Comparison of ENCODE assay signal across 25 cellular contexts in the genomic region with DNA sequence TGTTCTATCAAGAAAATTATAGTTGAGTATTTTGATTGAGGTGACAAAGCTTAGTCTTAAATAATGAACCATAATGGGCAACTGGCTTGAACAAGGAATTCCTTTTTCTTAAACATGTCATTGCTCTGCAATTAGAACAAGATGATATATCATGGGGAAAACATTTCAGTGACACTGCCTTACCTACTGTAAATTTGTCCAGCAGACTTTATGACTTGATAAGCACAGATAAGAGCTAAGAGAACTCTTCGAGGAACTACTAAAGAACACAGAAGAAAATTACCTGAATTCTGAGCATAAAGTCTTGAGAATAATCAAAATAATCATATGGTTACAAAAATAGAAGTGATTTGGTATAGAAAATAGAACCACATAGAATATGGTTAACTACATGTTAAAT.
"Had no signal": no experiment of that assay in that cellular context is flagged by ENCODE, and none has a peak within 500 bp of the region (broad histone marks: within the 10 kb centered on the region; RNA-seq: fewer than 3 reads in every experiment).

No MANE protein-coding gene starts in this region.

- H3K4me1 ChIP-seq: left lung, right atrium auricular region, right lobe of liver, uterus had no signal

- H3K27ac Mint-ChIP-seq: memory B cell; naive B cell; natural killer cell; nephron progenitor cell; progenitor cell of endocrine pancreas; stimulated activated memory B cell treated with anti-CD40 and anti-IgM and Interleukin-4, amounts not matched to agents 10 μg/mL and 1 μg/mL and 100 μg/mL, for 72 hours; stimulated activated naive CD8-positive, alpha-beta T cell treated with anti-CD3 and anti-CD28 coated beads, Interleukin-15, amount 100 ng/mL, for 72 hours; type B pancreatic cell had no signal

- H3K4me3 Mint-ChIP-seq: memory B cell; naive B cell; natural killer cell; nephron progenitor cell; stimulated activated memory B cell treated with anti-CD40 and anti-IgM and Interleukin-4, amounts not matched to agents 10 μg/mL and 1 μg/mL and 100 μg/mL, for 72 hours; stimulated activated naive CD8-positive, alpha-beta T cell treated with anti-CD3 and anti-CD28 coated beads, Interleukin-15, amount 100 ng/mL, for 72 hours; type B pancreatic cell had no signal

- DNase-seq: hypothalamus; islet precursor cell; left cardiac atrium; left lung; naive B cell; natural killer cell; nephron progenitor cell; ovary; right lobe of liver; stimulated activated CD4-positive, alpha-beta T cell treated with anti-CD3 and anti-CD28 coated beads, Interleukin-1b, Interleukin-23, amount 100 ng/mL, for 48 hours; stimulated activated CD4-positive, alpha-beta T cell treated with anti-CD3 and anti-CD28 coated beads, Interleukin-2, amount 100 ng/mL, for 48 hours; stimulated activated CD4-positive, alpha-beta T cell treated with anti-CD3 and anti-CD28 coated beads, Interleukin-4, amount 100 ng/mL, for 4 hours; stimulated activated CD8-positive, alpha-beta memory T cell treated with anti-CD3 and anti-CD28 coated beads, Interleukin-4, amount 100 ng/mL, for 48 hours; stimulated activated naive CD4-positive, alpha-beta T cell treated with Interleukin-2 at 50 U/mL for 16 hours; stimulated activated naive CD8-positive, alpha-beta T cell treated with anti-CD3 and anti-CD28 coated beads, Interleukin-15, amount 100 ng/mL, for 72 hours; substantia nigra; uterus had no signal

- H3K4me3 ChIP-seq: left lung, lung, ovary, right atrium auricular region, right lobe of liver, smooth muscle cell, tibial nerve, uterus had no signal

- H3K36me3 ChIP-seq: left lung, ovary, right atrium auricular region, right lobe of liver, tibial nerve, uterus had no signal

- H3K9me3 Mint-ChIP-seq: nephron progenitor cell had no signal

- H3K27ac ChIP-seq: left lung, ovary, right atrium auricular region, right lobe of liver, tibial nerve, uterus had no signal

- H3K27me3 Mint-ChIP-seq: memory B cell; naive B cell; progenitor cell of endocrine pancreas; stimulated activated memory B cell treated with anti-CD40 and anti-IgM and Interleukin-4, amounts not matched to agents 10 μg/mL and 1 μg/mL and 100 μg/mL, for 72 hours; stimulated activated naive CD8-positive, alpha-beta T cell treated with anti-CD3 and anti-CD28 coated beads, Interleukin-15, amount 100 ng/mL, for 72 hours; type B pancreatic cell had no signal

- H3K36me3 Mint-ChIP-seq: memory B cell; naive B cell; natural killer cell; stimulated activated memory B cell treated with anti-CD40 and anti-IgM and Interleukin-4, amounts not matched to agents 10 μg/mL and 1 μg/mL and 100 μg/mL, for 72 hours; type B pancreatic cell had no signal

- H3K4me1 Mint-ChIP-seq: memory B cell; naive B cell; natural killer cell; nephron progenitor cell; stimulated activated memory B cell treated with anti-CD40 and anti-IgM and Interleukin-4, amounts not matched to agents 10 μg/mL and 1 μg/mL and 100 μg/mL, for 72 hours; stimulated activated naive CD8-positive, alpha-beta T cell treated with anti-CD3 and anti-CD28 coated beads, Interleukin-15, amount 100 ng/mL, for 72 hours had no signal

- H3K9me3 ChIP-seq: left lung, ovary, right atrium auricular region, right lobe of liver, tibial nerve, uterus had no signal

- H3K27me3 ChIP-seq: left lung, ovary, right atrium auricular region, right lobe of liver, tibial nerve, uterus had no signal
